22 cellular contexts compared by ENCODE assay signal in genomic region chr18:29062921-29063320, GRCh38.
"Had no signal": no experiment of that assay in that cellular context is flagged by ENCODE, and none has a peak within 500 bp of the region (broad histone marks: within the 10 kb centered on the region; RNA-seq: fewer than 3 reads in every experiment).

No MANE protein-coding gene starts in this region.

- DNase-seq: activated CD4-positive, alpha-beta T cell treated with anti-CD3 and anti-CD28 coated beads for 4 hours; activated CD8-positive, alpha-beta memory T cell treated with anti-CD3 and anti-CD28 coated beads, Interleukin-2, amount 50 U/mL, for 4 hours; activated CD8-positive, alpha-beta T cell treated with anti-CD3 and anti-CD28 coated beads for 36 hours; activated gamma-delta T cell treated with Interleukin-2 at 50 U/mL for 16 hours; activated naive CD4-positive, alpha-beta T cell treated with anti-CD3 and anti-CD28 coated beads, Interleukin-2, amount 10 ng/mL, durations not matched to agents 7 days and 5 days; activated naive CD8-positive, alpha-beta T cell treated with anti-CD3 and anti-CD28 coated beads, Interleukin-2, amount 10 ng/mL, durations not matched to agents 7 days and 5 days; activated T-cell treated with anti-CD3 and anti-CD28 coated beads, Interleukin-2, amount 50 U/mL, for 72 hours; aorta; NCI-H1092; NCI-H1417; NCI-H1930; NCI-H2171; NCI-H2227 treated with DMSO at 0.1 percent for 48 hours; NCI-H526; NCI-H774; RPMI8226 had no signal

- H3K27ac ChIP-seq: KMS-11 had no signal

- H3K4me2 ChIP-seq: KMS-11 had no signal

- H3K9ac ChIP-seq: KMS-11 had no signal

- ATAC-seq: activated CD4-positive, CD25-positive, alpha-beta regulatory T cell treated with anti-CD3 and anti-CD28 coated beads, Interleukin-2, amount 50 U/mL, for 24 hours; activated CD8-positive, alpha-beta T cell treated with anti-CD3 and anti-CD28 coated beads for 36 hours; activated T-cell treated with anti-CD3 and anti-CD28 coated beads, Interleukin-2, amount 50 U/mL, for 72 hours; Right ventricle myocardium inferior had no signal

- H3K4me1 Mint-ChIP-seq: activated naive CD4-positive, alpha-beta T cell treated with anti-CD3 and anti-CD28 coated beads, Interleukin-2, amount 10 ng/mL, durations not matched to agents 7 days and 5 days; activated naive CD8-positive, alpha-beta T cell treated with anti-CD3 and anti-CD28 coated beads, Interleukin-2, amount 10 ng/mL, durations not matched to agents 7 days and 5 days had no signal

- H3K27ac Mint-ChIP-seq: activated CD8-positive, alpha-beta T cell treated with anti-CD3 and anti-CD28 coated beads for 36 hours; activated naive CD4-positive, alpha-beta T cell treated with anti-CD3 and anti-CD28 coated beads, Interleukin-2, amount 10 ng/mL, durations not matched to agents 7 days and 5 days; activated naive CD8-positive, alpha-beta T cell treated with anti-CD3 and anti-CD28 coated beads, Interleukin-2, amount 10 ng/mL, durations not matched to agents 7 days and 5 days; activated T-cell treated with anti-CD3 and anti-CD28 coated beads, Interleukin-2, amount 50 U/mL, for 72 hours; activated T-helper 2 cell treated with anti-CD3 and anti-CD28 coated beads, Interferon-gamma antibody, Interleukin-2, Interleukin-4, amounts not matched to agents 10 μg/mL and 5 μg/mL and 100 μg/mL, durations not matched to agents 14 hours and 24 hours and 36 hours; brain; T-helper 1 cell treated with Interleukin-12 subunit alpha and Interleukin-12 subunit beta and Interleukin-4 antibody, amounts not matched to agents 30 μg/mL and 1 μg/mL, for 36 hours had no signal

- H3K4me3 Mint-ChIP-seq: activated CD8-positive, alpha-beta T cell treated with anti-CD3 and anti-CD28 coated beads for 36 hours; activated naive CD4-positive, alpha-beta T cell treated with anti-CD3 and anti-CD28 coated beads, Interleukin-2, amount 10 ng/mL, durations not matched to agents 7 days and 5 days; activated naive CD8-positive, alpha-beta T cell treated with anti-CD3 and anti-CD28 coated beads, Interleukin-2, amount 10 ng/mL, durations not matched to agents 7 days and 5 days; activated T-cell treated with anti-CD3 and anti-CD28 coated beads, Interleukin-2, amount 50 U/mL, for 72 hours; brain; T-helper 1 cell treated with Interleukin-12 subunit alpha and Interleukin-12 subunit beta and Interleukin-4 antibody, amounts not matched to agents 30 μg/mL and 1 μg/mL, for 36 hours had no signal

- H3K27me3 Mint-ChIP-seq: activated CD8-positive, alpha-beta T cell treated with anti-CD3 and anti-CD28 coated beads for 36 hours; activated naive CD4-positive, alpha-beta T cell treated with anti-CD3 and anti-CD28 coated beads, Interleukin-2, amount 10 ng/mL, durations not matched to agents 7 days and 5 days; activated naive CD8-positive, alpha-beta T cell treated with anti-CD3 and anti-CD28 coated beads, Interleukin-2, amount 10 ng/mL, durations not matched to agents 7 days and 5 days had no signal

- H3K9me3 Mint-ChIP-seq: brain had no signal

- H3K36me3 Mint-ChIP-seq: activated naive CD4-positive, alpha-beta T cell treated with anti-CD3 and anti-CD28 coated beads, Interleukin-2, amount 10 ng/mL, durations not matched to agents 7 days and 5 days; activated naive CD8-positive, alpha-beta T cell treated with anti-CD3 and anti-CD28 coated beads, Interleukin-2, amount 10 ng/mL, durations not matched to agents 7 days and 5 days; brain had no signal
